Comparison of ENCODE assay signal across 14 cellular contexts in the genomic region with DNA sequence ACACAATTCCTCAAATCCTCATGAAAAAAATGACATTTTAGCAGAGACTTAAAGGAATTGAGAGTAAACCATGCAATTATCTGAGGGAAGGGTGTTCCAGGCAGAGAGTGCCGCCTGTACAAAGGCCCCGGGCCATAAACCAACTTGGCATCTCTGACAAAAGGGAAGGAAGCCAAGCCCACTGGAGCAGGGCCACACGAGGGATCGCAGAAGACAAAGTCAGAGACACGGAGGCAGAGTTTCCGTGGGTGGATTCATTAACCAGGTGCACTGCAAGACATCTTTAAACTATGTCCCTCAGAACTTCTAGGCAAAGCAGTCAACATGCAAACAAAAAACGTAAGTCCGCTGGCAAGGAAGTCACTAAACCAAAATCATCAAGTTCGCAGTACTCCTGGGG.
DNase-seq lines count a peak whose midpoint lies in the region; ATAC-seq and TF ChIP-seq lines count a peak whose summit lies in the region.
"Had no signal": no experiment of that assay in that cellular context is flagged by ENCODE, and none has a peak within 500 bp of the region (broad histone marks: within the 10 kb centered on the region; RNA-seq: fewer than 3 reads in every experiment).

No MANE protein-coding gene starts in this region.

- no peaks in the 10 kb centered on the region for H3K27me3 ChIP-seq in OCI-LY1 (ENCODE audit: insufficient read depth, low read length)
- no peaks in the 10 kb centered on the region for H3K27me3 ChIP-seq in heart right ventricle
- H3K27me3 ChIP-seq in smooth muscle cell (ENCODE audit: low read depth): no peaks in the 10 kb centered on the region

- H3K9ac ChIP-seq in OCI-LY1 (ENCODE audit: low read length) (no peak overlapping the region), smooth muscle cell (ENCODE audit: low read depth) (no peak overlapping the region)
- H3K9ac ChIP-seq: GM23248 had no signal

- H2AFZ ChIP-seq in OCI-LY1 (ENCODE audit: low read length): no peak overlapping the region
- no peak overlapping the region for H2AFZ ChIP-seq in smooth muscle cell (ENCODE audit: low read depth)
- H2AFZ ChIP-seq: GM23248 had no signal

- H3F3A ChIP-seq in OCI-LY1 (ENCODE audit: insufficient read depth, low read length) (no peaks in the 10 kb centered on the region), smooth muscle cell (ENCODE audit: low read depth) (no peaks in the 10 kb centered on the region)

- TF ChIP-seq CTCF in 22Rv1 (IDR thresholded peaks at IDR 0.05) (no peak), OCI-LY1 (IDR thresholded peaks at IDR 0.05; ENCODE audit: low read length) (no peak), heart right ventricle (IDR thresholded peaks at IDR 0.05) (no peak), smooth muscle cell (IDR thresholded peaks at IDR 0.05; ENCODE audit: borderline replicate concordance, insufficient read depth, poor library complexity, severe bottlenecking) (no peak)

- 0 out of 2 replicates have a peak overlapping the region, but pooled peaks have one; percentile 25 for H3K27ac ChIP-seq in 22Rv1
- H3K27ac ChIP-seq in OCI-LY1 (ENCODE audit: low read depth, low read length, poor library complexity, severe bottlenecking): peak overlapping the region; percentile 68
- peak overlapping the region in 2 of 10 donors; percentile 0 to 8 for H3K27ac ChIP-seq in heart right ventricle
- no peak overlapping the region for H3K27ac ChIP-seq in smooth muscle cell (ENCODE audit: low read depth)
- H3K27ac ChIP-seq: GM23248, WERI-Rb-1 had no signal

- intact Hi-C loops in heart right ventricle (cut with DNase I): loop anchor here in 1 of 10 donors (10.0 kb wide), 1 partner anchor 54 kb away; no protein-coding TSS in a partner anchor

- in situ Hi-C loops in G401 (cut with HindIII; ENCODE audit: low sequenced_read_pairs): no loop called here

- peak in 6 of 8 donors; percentile 47 to 65 (median 61) for ATAC-seq in heart right ventricle
- ATAC-seq in HG03025 (IDR thresholded peaks at IDR 0.05; ENCODE audit: low FRiP score, unreplicated experiment): no peak
- no peak for ATAC-seq in GM18502 (IDR thresholded peaks at IDR 0.05; ENCODE audit: poor library complexity, unreplicated experiment)

- H3K4me3 ChIP-seq in OCI-LY1 (ENCODE audit: low read depth, low read length, poor library complexity, severe bottlenecking) (no peak overlapping the region), heart right ventricle (peak overlapping the region in 1 of 10 donors; percentile 3), smooth muscle cell (no peak overlapping the region)
- H3K4me3 ChIP-seq: GM23248 had no signal

- 20 to 23% methylated on average over 9 of the region's 9 CpGs for WGBS in heart right ventricle, 2 donors
- WGBS in smooth muscle cell (ENCODE audit: low lambda C conversion rate): 91% methylated on average over 9 of the region's 9 CpGs

- H3K9me3 ChIP-seq in OCI-LY1 (ENCODE audit: low read length): peaks cover 7% of the 10 kb centered on the region
- peaks cover 0 to 4% (median 0%) of the 10 kb centered on the region in 11 donors for H3K9me3 ChIP-seq in heart right ventricle
- no peaks in the 10 kb centered on the region for H3K9me3 ChIP-seq in smooth muscle cell (replicated peaks; ENCODE audit: low read depth)

- peak; percentile 57 for DNase-seq in G401 (ENCODE audit: low spot score)
- no peak for DNase-seq in heart right ventricle
- DNase-seq in mesenteric fat pad (ENCODE audit: low spot score): no peak
- DNase-seq in smooth muscle cell (lab: John Stamatoyannopoulos, UW; ENCODE audit: unreplicated experiment): no peak
- DNase-seq: GM23248; NCI-H524; SIG-M5; stimulated activated CD4-positive, alpha-beta T cell treated with anti-CD3 and anti-CD28 coated beads, Interleukin-2, amount 100 ng/mL, for 48 hours; stimulated activated naive CD4-positive, alpha-beta T cell treated with Interleukin-2 at 50 U/mL for 16 hours; WERI-Rb-1 had no signal

- no peaks in the 10 kb centered on the region for H3K9me2 ChIP-seq in OCI-LY1 (ENCODE audit: low read depth, low read length)

- H3K36me3 ChIP-seq in OCI-LY1 (ENCODE audit: insufficient read depth, low read length) (peaks cover 21% of the 10 kb centered on the region; the same call in 1 of the 2 replicates), heart right ventricle (no peaks in the 10 kb centered on the region), smooth muscle cell (ENCODE audit: low read depth) (no peaks in the 10 kb centered on the region)
- H3K36me3 ChIP-seq: WERI-Rb-1 had no signal

- H3K4me2 ChIP-seq in OCI-LY1 (ENCODE audit: low read length): no peak overlapping the region; the same call in 1 of the 2 replicates
- no peak overlapping the region for H3K4me2 ChIP-seq in smooth muscle cell

- peaks cover 32% of the 10 kb centered on the region for H3K4me1 ChIP-seq in OCI-LY1 (ENCODE audit: insufficient read depth, low read length, severe bottlenecking)
- H3K4me1 ChIP-seq in heart right ventricle: peaks cover 0 to 31% (median 24%) of the 10 kb centered on the region in 9 donors
- H3K4me1 ChIP-seq in smooth muscle cell (ENCODE audit: low read depth): no peaks in the 10 kb centered on the region

- no peaks in the 10 kb centered on the region; the same call in 1 of the 2 replicates for H3K79me2 ChIP-seq in OCI-LY1 (ENCODE audit: insufficient read depth, low read length)
- H3K79me2 ChIP-seq in smooth muscle cell (ENCODE audit: low read depth): no peaks in the 10 kb centered on the region

- no peaks in the 10 kb centered on the region for H4K20me1 ChIP-seq in OCI-LY1 (ENCODE audit: insufficient read depth, low read length)
- no peaks in the 10 kb centered on the region for H4K20me1 ChIP-seq in smooth muscle cell (ENCODE audit: low read depth)

Comparison
In these comparisons a context has a peak if more than half of its experiments do, and no peak if none do; other contexts are left out.
1. ATAC-seq: peak in heart right ventricle (6 of 8); none in HG03025 (single experiment) and GM18502 (single experiment).